ENCODE assay signal across 9 cellular contexts in the genomic region with DNA sequence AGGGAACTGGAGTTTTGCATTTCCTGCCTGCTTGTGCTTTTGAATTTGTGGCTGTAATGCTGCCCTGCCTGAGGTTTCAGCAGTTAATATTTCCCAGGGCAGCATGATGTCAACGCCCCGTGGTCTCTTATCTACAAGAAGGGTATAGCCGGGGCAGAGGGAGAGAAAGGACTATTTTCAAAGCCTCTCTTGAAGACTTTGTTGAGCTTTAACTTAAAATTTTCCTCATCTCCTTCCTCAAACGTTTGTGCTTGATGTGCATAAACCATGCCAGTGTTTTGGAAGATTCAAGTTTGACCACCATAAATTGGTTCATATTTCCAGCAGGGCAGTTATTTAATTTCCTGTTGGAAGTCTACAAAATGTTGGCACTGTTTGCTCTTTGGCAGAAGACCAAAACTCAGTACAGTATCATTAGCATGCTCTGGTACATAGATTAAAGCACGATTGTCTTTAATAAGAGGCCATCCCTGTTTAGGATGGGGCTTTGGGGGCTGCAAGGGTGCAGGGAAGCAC. TPM values are rescaled to one million over a fixed set of nuclear protein-coding genes. Genes with fewer than 3 reads are reported as not detected.
DNase-seq lines count a peak whose midpoint lies in the region; ATAC-seq, FAIRE-seq and TF ChIP-seq lines count a peak whose summit lies in the region.
"Had no signal": no experiment of that assay in that cellular context is flagged by ENCODE, and none has a peak within 500 bp of the region (broad histone marks: within the 10 kb centered on the region; RNA-seq: fewer than 3 reads in every experiment).

No MANE protein-coding gene starts in this region.

- H3K27ac Mint-ChIP-seq in chondrocyte (ENCODE audit: unreplicated experiment): peak overlapping the region; percentile 86

- H4K20me1 ChIP-seq in GM23248 (ENCODE audit: insufficient read depth): no peaks in the 10 kb centered on the region; the same call in 1 of the 2 replicates

- peak; percentile 8 for DNase-seq in GM23248
- DNase-seq in NCI-H2171 (lab: John Stamatoyannopoulos, UW): peak; percentile 12
- DNase-seq in chondrocyte (ENCODE audit: low spot score): no peak
- no peak for DNase-seq in NK-92 (lab: John Stamatoyannopoulos, UW; ENCODE audit: unreplicated experiment)
- DNase-seq in T-helper 2 cell: no peak
- no peak for DNase-seq in GM12892 (ENCODE audit: insufficient read length)
- DNase-seq: stimulated activated naive CD4-positive, alpha-beta T cell had no signal

- H2AFZ ChIP-seq in GM23248 (no peak overlapping the region), parathyroid adenoma (no peak overlapping the region)

- ATAC-seq in HG03354 (IDR thresholded peaks at IDR 0.05; ENCODE audit: poor library complexity, severe bottlenecking, unreplicated experiment): no peak

- no peak for TF ChIP-seq POLR2A in GM12892 (IDR thresholded peaks at IDR 0.05; ENCODE audit: low read depth, low read length)

- H3K4me3 ChIP-seq in GM23248 (no peak overlapping the region), parathyroid adenoma (ENCODE audit: low read depth, low read length) (no peak overlapping the region)

- H3K27me3 ChIP-seq in GM23248 (replicated peaks; ENCODE audit: insufficient read depth) (no peaks in the 10 kb centered on the region), parathyroid adenoma (ENCODE audit: control insufficient read depth, insufficient read depth, low read length) (no peaks in the 10 kb centered on the region)

- peaks cover 16% of the 10 kb centered on the region for H3F3A ChIP-seq in GM23248 (ENCODE audit: insufficient read depth)

- H3K79me2 ChIP-seq in GM23248 (ENCODE audit: insufficient read depth) (peaks cover 72% of the 10 kb centered on the region), parathyroid adenoma (peaks cover 13% of the 10 kb centered on the region)

- in situ Hi-C loops in GM23248 (cut with MboI): no loop called here

- H3K4me3 Mint-ChIP-seq in chondrocyte (ENCODE audit: unreplicated experiment): peak overlapping the region; percentile 39

- peaks cover 92% of the 10 kb centered on the region for H3K4me1 Mint-ChIP-seq in chondrocyte (ENCODE audit: low read depth)

- no peak overlapping the region for H3K27ac ChIP-seq in GM23248
- H3K27ac ChIP-seq in parathyroid adenoma: no peak overlapping the region

- WGBS in GM23248 (ENCODE audit: low coverage in 1 of 2, low lambda C conversion rate in 2 of 2, missing lambda C conversion rate in 2 of 2), 2 experiments: 43 to 45% methylated on average over 5 of the region's 5 CpGs

- H3K27me3 Mint-ChIP-seq in chondrocyte (ENCODE audit: low read depth): no peaks in the 10 kb centered on the region

- TF ChIP-seq CTCF in chondrocyte (IDR thresholded peaks at IDR 0.05) (no peak), parathyroid adenoma (IDR thresholded peaks at IDR 0.05) (no peak)

- H3K4me1 ChIP-seq in GM23248 (ENCODE audit: insufficient read depth) (peaks cover 33% of the 10 kb centered on the region), parathyroid adenoma (peaks cover 4% of the 10 kb centered on the region)

- no peak overlapping the region for H3K4me2 ChIP-seq in GM23248 (ENCODE audit: unreplicated experiment)
- H3K4me2 ChIP-seq in parathyroid adenoma (ENCODE audit: low read length): peak overlapping the region; percentile 18

- H3K9me3 ChIP-seq in GM23248 (ENCODE audit: low read depth) (no peaks in the 10 kb centered on the region), parathyroid adenoma (ENCODE audit: control insufficient read depth, low read length) (no peaks in the 10 kb centered on the region)

- H3K9ac ChIP-seq in GM23248: no peak overlapping the region
- no peak overlapping the region for H3K9ac ChIP-seq in parathyroid adenoma

- H3K36me3 Mint-ChIP-seq in chondrocyte (ENCODE audit: low read depth): peaks cover 2% of the 10 kb centered on the region

- H3K9me2 ChIP-seq in GM23248 (ENCODE audit: insufficient read depth): no peaks in the 10 kb centered on the region

- H3K9me3 Mint-ChIP-seq in chondrocyte (ENCODE audit: low read depth): no peaks in the 10 kb centered on the region

- no peak for FAIRE-seq in GM12892 (lab: Jason Lieb, UNC)

- H3K36me3 ChIP-seq in GM23248 (ENCODE audit: low read depth) (no peaks in the 10 kb centered on the region), parathyroid adenoma (ENCODE audit: control insufficient read depth, insufficient read depth, low read length) (no peaks in the 10 kb centered on the region)

RNA-seq across cellular contexts. Expression of a gene that starts 43.4 kb away (rescaled TPM):
- total RNA-seq in GM23248 (2014; rRNA removed; shearing (Covaris generic)): 12.0 and 20.9 TPM in 2 replicates
- 12.6 and 13.3 TPM in 2 replicates for polyA plus RNA-seq in GM23248 (2016; fragmentation: Nextera tagmentation; extraction: Ambion mirVana)
- 75.2 to 131 TPM (median 123 TPM) in 3 replicates for total RNA-seq in chondrocyte
- not detected for polyA plus RNA-seq in GM12892 (2012; ENCODE audit: missing spikeins)

Comparison
In these comparisons a context has a peak if more than half of its experiments do, and no peak if none do; other contexts are left out.
1. DNase-seq: peak in GM23248 (single experiment) and NCI-H2171 (single experiment); none in chondrocyte (single experiment), NK-92 (single experiment), T-helper 2 cell (0 of 5) and GM12892 (single experiment).